ENCODE assay signal across 9 cellular contexts in the genomic region with DNA sequence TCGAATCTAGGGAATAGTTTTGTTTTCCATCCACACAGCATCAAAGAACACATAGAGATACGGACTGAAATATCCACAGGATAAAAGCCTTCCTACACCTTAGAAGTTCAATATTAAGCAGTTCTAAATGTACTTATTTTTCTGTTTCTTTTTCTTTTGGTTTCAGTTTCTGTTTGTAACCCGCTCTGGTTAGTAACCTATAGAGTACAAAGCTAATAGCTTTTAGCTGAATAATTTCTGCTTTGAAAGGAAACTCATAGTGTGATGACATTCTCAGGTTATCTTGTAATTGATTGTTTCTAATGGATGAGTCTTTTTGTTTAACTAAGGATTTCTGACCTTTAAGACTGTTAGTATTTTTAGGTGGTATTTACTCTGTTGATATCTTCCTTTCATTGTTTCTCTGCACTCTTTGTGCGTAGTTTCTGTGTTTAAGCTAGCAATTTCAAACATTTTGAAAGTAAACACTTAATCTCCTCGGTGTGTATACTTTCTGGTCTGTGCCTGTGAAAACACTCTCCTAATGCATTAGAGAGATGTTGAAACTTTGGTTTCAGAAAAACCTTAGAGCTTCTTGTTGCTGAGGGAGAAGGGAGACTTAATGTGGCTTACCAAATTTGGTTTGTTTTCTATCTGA.
DNase-seq lines count a peak whose midpoint lies in the region; ATAC-seq, FAIRE-seq and TF ChIP-seq lines count a peak whose summit lies in the region.
"Had no signal": no experiment of that assay in that cellular context is flagged by ENCODE, and none has a peak within 500 bp of the region (broad histone marks: within the 10 kb centered on the region; RNA-seq: fewer than 3 reads in every experiment).

No MANE protein-coding gene starts in this region.

- intact Hi-C loops in upper lobe of right lung (cut with DNase I): no loop called here

- no peak for FAIRE-seq in urothelium cell line (lab: Jason Lieb, UNC)
- FAIRE-seq: TTC549 had no signal

- no peaks in the 10 kb centered on the region for H4K20me1 ChIP-seq in hepatocyte (ENCODE audit: insufficient read depth, poor library complexity, severe bottlenecking)

- DNase-seq in NCI-H510A treated with DMSO at 0.1 percent for 48 hours (lab: John Stamatoyannopoulos, UW): peak; percentile 45
- DNase-seq in NCI-H510A (lab: John Stamatoyannopoulos, UW): no peak
- peak in 1 of 2 experiments; percentile 57 for DNase-seq in SJSA1 (ENCODE audit: low read depth in 1 of 2, low spot score in 2 of 2)
- no peak for DNase-seq in hepatocyte (ENCODE audit: low spot score)
- DNase-seq in upper lobe of right lung: no peak
- DNase-seq in NCI-H1694 treated with DMSO at 0.1 percent for 48 hours (lab: John Stamatoyannopoulos, UW): no peak
- no peak for DNase-seq in urothelium cell line (ENCODE audit: low spot score)

- H2AFZ ChIP-seq in hepatocyte: peak overlapping the region; percentile 50

- ATAC-seq in HG03064 (IDR thresholded peaks at IDR 0.05; ENCODE audit: low read depth, unreplicated experiment): peak; percentile 74
- ATAC-seq in upper lobe of right lung: peak; percentile 52

- 35% methylated on average over 5 of the region's 5 CpGs for WGBS in hepatocyte (ENCODE audit: low lambda C conversion rate, missing lambda C conversion rate)

- H3K27ac ChIP-seq in SJSA1: peak overlapping the region; percentile 0; the same call in 1 of the 2 replicates
- peak overlapping the region; percentile 66 for H3K27ac ChIP-seq in hepatocyte
- no peak overlapping the region for H3K27ac ChIP-seq in upper lobe of right lung

- H3K9me2 ChIP-seq in hepatocyte (replicated peaks; ENCODE audit: insufficient read depth): no peaks in the 10 kb centered on the region

- peak overlapping the region; percentile 74 for H3K4me2 ChIP-seq in hepatocyte

- H3K9me3 ChIP-seq in SJSA1 (replicated peaks) (no peaks in the 10 kb centered on the region), hepatocyte (ENCODE audit: low read depth) (no peaks in the 10 kb centered on the region), upper lobe of right lung (no peaks in the 10 kb centered on the region)

- H3K4me3 ChIP-seq in SJSA1 (peak overlapping the region; percentile 5), hepatocyte (peak overlapping the region; percentile 26), upper lobe of right lung (peak overlapping the region; percentile 28)

- no peaks in the 10 kb centered on the region for H3K27me3 ChIP-seq in SJSA1 (replicated peaks)
- H3K27me3 ChIP-seq in hepatocyte: no peaks in the 10 kb centered on the region
- no peaks in the 10 kb centered on the region for H3K27me3 ChIP-seq in upper lobe of right lung

- H3K36me3 ChIP-seq in SJSA1 (no peaks in the 10 kb centered on the region), hepatocyte (replicated peaks; ENCODE audit: insufficient read depth, low read depth) (no peaks in the 10 kb centered on the region), upper lobe of right lung (no peaks in the 10 kb centered on the region)

- TF ChIP-seq CTCF in hepatocyte (IDR thresholded peaks at IDR 0.05; ENCODE audit: poor library complexity) (no peak), upper lobe of right lung (IDR thresholded peaks at IDR 0.05) (no peak)

- no peaks in the 10 kb centered on the region for H3K4me1 ChIP-seq in SJSA1 (replicated peaks)
- peaks cover 19% of the 10 kb centered on the region for H3K4me1 ChIP-seq in hepatocyte (ENCODE audit: insufficient read depth)
- peaks cover 8% of the 10 kb centered on the region for H3K4me1 ChIP-seq in upper lobe of right lung

- no peaks in the 10 kb centered on the region for H3K79me2 ChIP-seq in hepatocyte
